Comparison of ENCODE assay signal across 30 cellular contexts in the genomic region with DNA sequence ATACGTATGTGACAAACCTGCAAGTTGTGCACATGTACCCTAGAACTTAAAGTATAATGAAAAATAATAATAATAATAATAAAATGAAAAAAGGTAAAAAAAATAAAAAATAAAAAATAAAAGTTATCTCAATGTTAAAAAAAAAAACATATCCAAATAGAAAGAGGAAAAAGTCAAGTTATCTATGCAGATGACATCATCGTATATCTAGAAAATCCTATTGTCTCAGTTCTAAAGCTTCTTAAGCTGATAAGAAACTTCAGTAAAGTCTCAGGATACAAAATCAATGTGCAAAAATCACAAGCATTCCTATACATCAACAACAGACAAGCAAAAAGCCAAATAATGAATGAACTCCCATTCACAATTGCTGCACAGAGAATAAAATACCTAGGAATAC.
"Had no signal": no experiment of that assay in that cellular context is flagged by ENCODE, and none has a peak within 500 bp of the region (broad histone marks: within the 10 kb centered on the region; RNA-seq: fewer than 3 reads in every experiment).

No MANE protein-coding gene starts in this region.

- H3K36me3 ChIP-seq: neural progenitor cell, ovary, spleen, thoracic aorta, thyroid gland, tibial nerve, upper lobe of left lung, vagina had no signal

- H3K4me3 ChIP-seq: neural progenitor cell, ovary, psoas muscle, skin epidermis, smooth muscle cell, spleen, thoracic aorta, thyroid gland, tibial nerve, upper lobe of left lung, vagina had no signal

- H2AFZ ChIP-seq: neural progenitor cell, parathyroid adenoma had no signal

- ATAC-seq: natural killer cell; psoas muscle; right cardiac atrium; sciatic nerve; stimulated activated memory B cell treated with anti-CD40 and anti-IgM and Interleukin-4, amounts not matched to agents 10 μg/mL and 1 μg/mL and 100 μg/mL, for 72 hours; stimulated activated naive CD8-positive, alpha-beta T cell treated with anti-CD3 and anti-CD28 coated beads, Interleukin-15, amount 100 ng/mL, for 72 hours; stimulated activated naive CD8-positive, alpha-beta T cell treated with anti-CD3 and anti-CD28 coated beads, Interleukin-15, Interleukin-2, amounts not matched to agents 100 U/mL and 50 U/mL, for 24 hours had no signal

- H3K27me3 ChIP-seq: neural progenitor cell, ovary, spleen, thyroid gland, tibial nerve, upper lobe of left lung, vagina had no signal

- H3K9me3 ChIP-seq: ovary, psoas muscle, thoracic aorta, thyroid gland, tibial nerve, upper lobe of left lung, vagina had no signal

- H3K4me2 ChIP-seq: neural progenitor cell, smooth muscle cell had no signal

- H3K27me3 Mint-ChIP-seq: progenitor cell of endocrine pancreas; stimulated activated memory B cell treated with anti-CD40 and anti-IgM and Interleukin-4, amounts not matched to agents 10 μg/mL and 1 μg/mL and 100 μg/mL, for 72 hours; stimulated activated naive CD8-positive, alpha-beta T cell treated with anti-CD3 and anti-CD28 coated beads, Interleukin-15, amount 100 ng/mL, for 72 hours had no signal

- H3K4me3 Mint-ChIP-seq: natural killer cell; nephron; neural progenitor cell; stimulated activated memory B cell treated with anti-CD40 and anti-IgM and Interleukin-4, amounts not matched to agents 10 μg/mL and 1 μg/mL and 100 μg/mL, for 72 hours; stimulated activated naive CD8-positive, alpha-beta T cell treated with anti-CD3 and anti-CD28 coated beads, Interleukin-15, amount 100 ng/mL, for 72 hours had no signal

- H3K4me1 Mint-ChIP-seq: natural killer cell; nephron; neural progenitor cell; stimulated activated memory B cell treated with anti-CD40 and anti-IgM and Interleukin-4, amounts not matched to agents 10 μg/mL and 1 μg/mL and 100 μg/mL, for 72 hours; stimulated activated naive CD8-positive, alpha-beta T cell treated with anti-CD3 and anti-CD28 coated beads, Interleukin-15, amount 100 ng/mL, for 72 hours had no signal

- H3K79me2 ChIP-seq: parathyroid adenoma had no signal

- H3K9me3 Mint-ChIP-seq: neural progenitor cell had no signal

- DNase-seq: natural killer cell; occipital lobe; ovary; posterior cingulate gyrus; psoas muscle; right cardiac atrium; spleen; stimulated activated CD4-positive, alpha-beta T cell treated with anti-CD3 and anti-CD28 coated beads, Interleukin-12 subunit alpha, Interleukin-12 subunit beta, amount 100 ng/mL, for 4 hours; stimulated activated CD4-positive, alpha-beta T cell treated with anti-CD3 and anti-CD28 coated beads, Interleukin-1b, Interleukin-23, amount 100 ng/mL, for 48 hours; stimulated activated CD4-positive, alpha-beta T cell treated with anti-CD3 and anti-CD28 coated beads, Interleukin-4, amount 100 ng/mL, for 1 hour; stimulated activated CD4-positive, alpha-beta T cell treated with anti-CD3 and anti-CD28 coated beads, Interleukin-4, amount 100 ng/mL, for 4 hours; stimulated activated CD8-positive, alpha-beta memory T cell treated with anti-CD3 and anti-CD28 coated beads, Interleukin-4, amount 100 ng/mL, for 48 hours; stimulated activated naive CD4-positive, alpha-beta T cell; stimulated activated naive CD8-positive, alpha-beta T cell treated with anti-CD3 and anti-CD28 coated beads, Interleukin-15, amount 100 ng/mL, for 72 hours; stimulated activated naive CD8-positive, alpha-beta T cell treated with anti-CD3 and anti-CD28 coated beads, Interleukin-15, Interleukin-2, amounts not matched to agents 100 U/mL and 50 U/mL, for 24 hours; thyroid gland; trophoblast cell; upper lobe of left lung had no signal

- H3K27ac ChIP-seq: neural progenitor cell, ovary, parathyroid adenoma, psoas muscle, skin epidermis, spleen, thoracic aorta, thyroid gland, tibial nerve, upper lobe of left lung, vagina had no signal

- H3K36me3 Mint-ChIP-seq: natural killer cell; neural progenitor cell; stimulated activated memory B cell treated with anti-CD40 and anti-IgM and Interleukin-4, amounts not matched to agents 10 μg/mL and 1 μg/mL and 100 μg/mL, for 72 hours had no signal

- H3K9ac ChIP-seq: neural progenitor cell, parathyroid adenoma had no signal

- FAIRE-seq: urothelium cell line had no signal

- H3K4me1 ChIP-seq: neural progenitor cell, parathyroid adenoma, psoas muscle, spleen, thyroid gland, tibial nerve, upper lobe of left lung, vagina had no signal

- H3K27ac Mint-ChIP-seq: natural killer cell; nephron; neural progenitor cell; progenitor cell of endocrine pancreas; stimulated activated memory B cell treated with anti-CD40 and anti-IgM and Interleukin-4, amounts not matched to agents 10 μg/mL and 1 μg/mL and 100 μg/mL, for 72 hours; stimulated activated naive CD8-positive, alpha-beta T cell treated with anti-CD3 and anti-CD28 coated beads, Interleukin-15, amount 100 ng/mL, for 72 hours had no signal
